Comparison of ENCODE assay signal across 10 cellular contexts in genomic region chr3:168884353-168884903, GRCh38.
DNase-seq lines count a peak whose midpoint lies in the region; ATAC-seq and TF ChIP-seq lines count a peak whose summit lies in the region.
"Had no signal": no experiment of that assay in that cellular context is flagged by ENCODE, and none has a peak within 500 bp of the region (broad histone marks: within the 10 kb centered on the region; RNA-seq: fewer than 3 reads in every experiment).

No MANE protein-coding gene starts in this region.

- H3K36me3 Mint-ChIP-seq in chondrocyte (ENCODE audit: low read depth), result no peaks in the 10 kb centered on the region
- H3K36me3 Mint-ChIP-seq in activated T-cell treated with anti-CD3 and anti-CD28 coated beads, Interleukin-2, amount 50 U/mL, for 72 hours (ENCODE audit: insufficient read depth in 2 of 2), result no peaks in the 10 kb centered on the region

- H3K27me3 Mint-ChIP-seq in chondrocyte (ENCODE audit: low read depth), result no peaks in the 10 kb centered on the region
- no peaks in the 10 kb centered on the region for H3K27me3 Mint-ChIP-seq in activated T-cell treated with anti-CD3 and anti-CD28 coated beads, Interleukin-2, amount 50 U/mL, for 72 hours (ENCODE audit: low read depth)

- peak overlapping the region; percentile 75 for H3K27ac Mint-ChIP-seq in chondrocyte (ENCODE audit: unreplicated experiment)
- no peak overlapping the region for H3K27ac Mint-ChIP-seq in activated T-cell treated with anti-CD3 and anti-CD28 coated beads, Interleukin-2, amount 50 U/mL, for 72 hours

- DNase-seq in DMS153 (lab: John Stamatoyannopoulos, UW), result peak; percentile 19
- DNase-seq in NCI-H1092 (lab: John Stamatoyannopoulos, UW), result peak; percentile 4
- DNase-seq in chondrocyte (ENCODE audit: low spot score), result no peak
- DNase-seq in myocyte (ENCODE audit: low read depth), result peak; percentile 84
- DNase-seq in activated T-cell treated with anti-CD3 and anti-CD28 coated beads, Interleukin-2, amount 50 U/mL, for 1 hour, result no peak
- no peak for DNase-seq in activated T-cell treated with anti-CD3 and anti-CD28 coated beads, Interleukin-2, amount 50 U/mL, for 72 hours
- DNase-seq in GDM1 (lab: John Stamatoyannopoulos, UW), result no peak
- DNase-seq: H7, MV-4-11 had no signal

- no peak for TF ChIP-seq POLR2A in GM18505 (IDR thresholded peaks at IDR 0.05; ENCODE audit: borderline replicate concordance, extremely low read depth, insufficient read depth, insufficient read length)

- no peak for ATAC-seq in activated T-cell treated with anti-CD3 and anti-CD28 coated beads, Interleukin-2, amount 50 U/mL, for 72 hours (replicated peaks in 1 of 2)
- ATAC-seq in GM18505 (IDR thresholded peaks at IDR 0.05; ENCODE audit: unreplicated experiment), result no peak

- H3K4me1 Mint-ChIP-seq in chondrocyte (ENCODE audit: low read depth), result peaks cover 13% of the 10 kb centered on the region
- no peaks in the 10 kb centered on the region for H3K4me1 Mint-ChIP-seq in activated T-cell treated with anti-CD3 and anti-CD28 coated beads, Interleukin-2, amount 50 U/mL, for 72 hours (ENCODE audit: low read depth)

- no peaks in the 10 kb centered on the region for H3K9me3 Mint-ChIP-seq in chondrocyte (ENCODE audit: low read depth)
- no peaks in the 10 kb centered on the region for H3K9me3 Mint-ChIP-seq in activated T-cell treated with anti-CD3 and anti-CD28 coated beads, Interleukin-2, amount 50 U/mL, for 72 hours

- no peak overlapping the region for H3K4me3 Mint-ChIP-seq in chondrocyte (ENCODE audit: unreplicated experiment)
- H3K4me3 Mint-ChIP-seq in activated T-cell treated with anti-CD3 and anti-CD28 coated beads, Interleukin-2, amount 50 U/mL, for 72 hours, result no peak overlapping the region

- TF ChIP-seq CTCF in chondrocyte (IDR thresholded peaks at IDR 0.05), result no peak

Comparison
In these comparisons a context has a peak if more than half of its experiments do, and no peak if none do; other contexts are left out.
1. DNase-seq: peak in DMS153 (single experiment), NCI-H1092 (single experiment) and myocyte (single experiment); none in chondrocyte (single experiment), activated T-cell treated with anti-CD3 and anti-CD28 coated beads, Interleukin-2, amount 50 U/mL, for 1 hour (single experiment), activated T-cell treated with anti-CD3 and anti-CD28 coated beads, Interleukin-2, amount 50 U/mL, for 72 hours (0 of 2) and GDM1 (single experiment).